In the genomic region with DNA sequence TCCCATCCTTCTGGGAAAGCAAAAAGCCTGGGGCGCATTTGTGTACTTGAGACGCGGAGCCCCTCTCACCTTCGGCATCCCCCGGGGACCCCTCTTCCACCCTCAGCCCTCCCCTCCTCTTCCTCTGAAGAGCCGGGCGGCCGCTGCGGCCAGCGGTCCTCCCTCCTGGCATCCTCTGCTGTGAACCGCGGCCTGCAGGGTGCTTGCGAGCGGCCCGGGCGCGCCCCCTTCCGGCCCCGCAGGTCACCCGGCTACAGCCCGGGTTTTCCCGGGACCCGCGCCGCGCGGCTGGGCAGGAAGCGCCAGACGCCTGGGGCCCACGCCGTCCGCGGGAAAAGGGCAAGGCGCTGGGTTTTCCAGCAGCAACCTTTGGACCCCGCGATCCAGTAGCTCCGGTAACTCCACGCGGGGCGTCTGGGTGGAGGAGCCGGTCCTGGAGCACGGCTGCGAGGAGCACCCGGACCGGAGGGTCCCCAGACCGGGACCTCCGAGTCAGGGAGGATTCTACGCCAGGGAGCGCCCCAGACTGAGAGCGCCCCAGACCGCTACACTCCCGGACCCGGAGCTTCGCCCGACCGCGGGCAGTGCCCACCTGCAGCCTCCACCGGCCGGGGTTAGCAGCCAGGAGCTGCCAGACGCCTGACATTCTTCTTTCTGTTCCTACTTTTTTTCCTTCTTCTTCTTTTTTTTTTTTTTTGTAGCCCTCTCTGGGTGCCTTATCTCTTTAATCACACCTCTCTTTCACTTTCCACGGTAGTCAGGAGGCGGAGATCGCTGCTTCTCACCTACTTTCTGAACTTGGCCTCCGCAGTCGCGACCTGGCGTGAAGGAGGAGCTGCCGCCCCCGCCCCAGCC, we compare ENCODE assay signal across 8 cellular contexts. TPM values are rescaled to one million over a fixed set of nuclear protein-coding genes. Genes with fewer than 3 reads are reported as not detected.
DNase-seq lines count a peak whose midpoint lies in the region; ATAC-seq, FAIRE-seq and TF ChIP-seq lines count a peak whose summit lies in the region.

A gene with protein sequence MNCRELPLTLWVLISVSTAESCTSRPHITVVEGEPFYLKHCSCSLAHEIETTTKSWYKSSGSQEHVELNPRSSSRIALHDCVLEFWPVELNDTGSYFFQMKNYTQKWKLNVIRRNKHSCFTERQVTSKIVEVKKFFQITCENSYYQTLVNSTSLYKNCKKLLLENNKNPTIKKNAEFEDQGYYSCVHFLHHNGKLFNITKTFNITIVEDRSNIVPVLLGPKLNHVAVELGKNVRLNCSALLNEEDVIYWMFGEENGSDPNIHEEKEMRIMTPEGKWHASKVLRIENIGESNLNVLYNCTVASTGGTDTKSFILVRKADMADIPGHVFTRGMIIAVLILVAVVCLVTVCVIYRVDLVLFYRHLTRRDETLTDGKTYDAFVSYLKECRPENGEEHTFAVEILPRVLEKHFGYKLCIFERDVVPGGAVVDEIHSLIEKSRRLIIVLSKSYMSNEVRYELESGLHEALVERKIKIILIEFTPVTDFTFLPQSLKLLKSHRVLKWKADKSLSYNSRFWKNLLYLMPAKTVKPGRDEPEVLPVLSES (plus strand): TSS at position 271 of the 855 bp plus-strand sequence. CDS start 6,865 bp downstream, outside the sequence.

- peak within 1 kb of the TSS; percentile 92 for H2AFZ ChIP-seq in endothelial cell of umbilical vein (ENCODE audit: low read depth, low read length)

- dilution Hi-C loops in endothelial cell of umbilical vein (cut with MboI; ENCODE audit: extremely low pct_ligation_motif_present, low sequenced_read_pairs): no loop called here

- H3K9me3 ChIP-seq in endothelial cell of umbilical vein (replicated peaks; ENCODE audit: control insufficient read depth, insufficient read depth, low read length): no peaks in the 10 kb centered on the region
- no peaks in the 10 kb centered on the region for H3K9me3 ChIP-seq in mucosa of descending colon

- peaks cover 13% of the 10 kb centered on the region for H3K4me1 ChIP-seq in endothelial cell of umbilical vein (ENCODE audit: control insufficient read depth, extremely low read depth, insufficient read depth, low read length)
- H3K4me1 ChIP-seq in mucosa of descending colon (ENCODE audit: low read depth): no peaks in the 10 kb centered on the region

- POLR2A ChIA-PET in endothelial cell of umbilical vein (lab: Charles Lee): interaction anchor here (0.7 kb wide), 1 partner anchor 20 kb away, joined by 5 read pairs; no protein-coding TSS in a partner anchor

- intact Hi-C loops in endothelial cell of umbilical vein (cut with micrococcal nuclease) (loop anchor here (1.0 kb wide), 5 partner anchors 19 to 335 kb away; no protein-coding TSS in a partner anchor), mucosa of descending colon (cut with DNase I, micrococcal nuclease) (no loop called here)

- TF ChIP-seq POLR2A in endothelial cell of umbilical vein (IDR thresholded peaks at IDR 0.05; ENCODE audit: low read depth, low read length): no peak

- H3K36me3 ChIP-seq in endothelial cell of umbilical vein (ENCODE audit: control insufficient read depth in 2 of 2, extremely low read depth in 1 of 2, insufficient read depth in 2 of 2, low read length in 2 of 2) (no peaks in the 10 kb centered on the region), mucosa of descending colon (ENCODE audit: low read depth) (no peaks in the 10 kb centered on the region)

- peak within 1 kb of the TSS; percentile 73 for H3K9ac ChIP-seq in endothelial cell of umbilical vein (replicated peaks; ENCODE audit: extremely low read depth, insufficient read depth, low read length)

- peak within 1 kb of the TSS; percentile 67 for H3K4me3 ChIP-seq in AG10803 (ENCODE audit: low read length)
- H3K4me3 ChIP-seq in endothelial cell of umbilical vein (replicated peaks in 1 of 3; ENCODE audit: insufficient read depth in 1 of 3, low read depth in 1 of 3, low read length in 3 of 3): peak within 1 kb of the TSS; percentile 70 to 88 (median 79)
- peak within 1 kb of the TSS; percentile 46 for H3K4me3 ChIP-seq in mucosa of descending colon

- peak; percentile 68 for FAIRE-seq in endothelial cell of umbilical vein (lab: Jason Lieb, UNC)

- peak within 1 kb of the TSS; percentile 63 for H3K27ac ChIP-seq in endothelial cell of umbilical vein (ENCODE audit: insufficient read depth, low read depth, low read length)

- peak within 1 kb of the TSS; percentile 96 for H3K4me2 ChIP-seq in endothelial cell of umbilical vein (ENCODE audit: insufficient read depth, low read length)

- no peaks in the 10 kb centered on the region for H3K9me1 ChIP-seq in endothelial cell of umbilical vein (replicated peaks; ENCODE audit: control insufficient read depth, extremely low read depth, insufficient read depth, low read length)

- no TSS peak for BruUV-seq in endothelial cell of umbilical vein (replicated peaks; lab: Mats Ljungman, UMichigan)

- ATAC-seq in GM18520 (IDR thresholded peaks at IDR 0.05; ENCODE audit: unreplicated experiment): peak; percentile 85
- peak; percentile 91 for ATAC-seq in HG03095 (IDR thresholded peaks at IDR 0.05; ENCODE audit: unreplicated experiment)
- peak; percentile 99 for ATAC-seq in mucosa of descending colon

- H3K79me2 ChIP-seq in endothelial cell of umbilical vein (ENCODE audit: control insufficient read depth, insufficient read depth, low read length): no peaks in the 10 kb centered on the region

- DNase-seq in AG10803 (ENCODE audit: low read depth) (peak; percentile 70), NCI-H82 (lab: John Stamatoyannopoulos, UW) (peak; percentile 72), endothelial cell of umbilical vein (ENCODE audit: low read depth, low spot score) (peak; percentile 71), mucosa of descending colon (peak; percentile 80 to 88 (median 86))
- peak; percentile 55 to 70 (median 58) for DNase-seq in activated CD8-positive, alpha-beta memory T cell treated with anti-CD3 and anti-CD28 coated beads for 48 hours (ENCODE audit: low read depth in 2 of 3, low spot score in 2 of 3)
- peak; percentile 51 to 68 for DNase-seq in stimulated activated CD8-positive, alpha-beta memory T cell treated with anti-CD3 and anti-CD28 coated beads, Interleukin-2, amount 100 ng/mL, for 48 hours (ENCODE audit: low read depth in 2 of 2)

- CTCF ChIA-PET in endothelial cell of umbilical vein (lab: Charles Lee): interaction anchor here (0.8 to 4.0 kb wide), 29 partner anchors 14 to 350 kb away, joined by 3 to 28 read pairs (median 4); a partner anchor contains a TSS

- TF ChIP-seq CTCF in AG10803 (conservative IDR thresholded peaks at IDR 0.05; ENCODE audit: low read length): peak; percentile 50
- peak; percentile 72 to 84 for TF ChIP-seq CTCF in endothelial cell of umbilical vein (IDR thresholded peaks at IDR 0.05; ENCODE audit: extremely low read depth in 1 of 2, insufficient read depth in 1 of 2, low read depth in 1 of 2, low read length in 2 of 2)
- TF ChIP-seq CTCF in mucosa of descending colon (IDR thresholded peaks at IDR 0.05): peak; percentile 81

- no peaks in the 10 kb centered on the region for H4K20me1 ChIP-seq in endothelial cell of umbilical vein (replicated peaks; ENCODE audit: control insufficient read depth, extremely low read depth, insufficient read depth, low read length)

- H3K27me3 ChIP-seq in endothelial cell of umbilical vein (ENCODE audit: control insufficient read depth in 2 of 2, insufficient read depth in 2 of 2, low read length in 2 of 2): no peaks in the 10 kb centered on the region

TF ChIP-seq in endothelial cell of umbilical vein, 7 proteins besides CTCF, POLR2A, EP300 and RAD21:
- TF ChIP-seq POLR2AphosphoS5 (IDR thresholded peaks at IDR 0.05; ENCODE audit: insufficient read depth, low read depth, low read length): peak; percentile 63
- TF ChIP-seq FOS (IDR thresholded peaks at IDR 0.05; ENCODE audit: borderline replicate concordance, insufficient read depth, low read length): no peak

RNA-seq across cellular contexts. Expression of the gene that starts here (rescaled TPM):
- total RNA-seq in endothelial cell of umbilical vein: 3.6 and 4.0 TPM in 2 replicates
- polyA plus RNA-seq in endothelial cell of umbilical vein: 1.8 and 2.9 TPM in 2 replicates
- 2.3 and 2.8 TPM in 2 replicates for polyA plus RNA-seq in endothelial cell of umbilical vein (2011; cell fraction: cytosol; rRNA removed)
- polyA plus RNA-seq in endothelial cell of umbilical vein (2011; cell fraction: nucleus; rRNA removed): 7.8 and 10.0 TPM in 2 replicates
- polyA plus RNA-seq in endothelial cell of umbilical vein (2012): 7.0 TPM in 2 replicates
- polyA minus RNA-seq in endothelial cell of umbilical vein: 6.4 and 10.5 TPM in 2 replicates
- polyA minus RNA-seq in endothelial cell of umbilical vein (2011; cell fraction: cytosol; rRNA and poly(A)+ RNA removed): 1.3 TPM
- 15.6 and 16.5 TPM in 2 replicates for polyA minus RNA-seq in endothelial cell of umbilical vein (2011; cell fraction: nucleus; rRNA and poly(A)+ RNA removed)
- 1 to 10 TPM; 3.9 to 6.1 (median 5.2) TPM for total RNA-seq in mucosa of descending colon

Comparison
In these comparisons a context has a peak if more than half of its experiments do, and no peak if none do; other contexts are left out.
1. Peak in every context shown above with its lines: DNase-seq, ATAC-seq, H3K4me3 ChIP-seq and H3K27ac ChIP-seq.